19 cellular contexts compared by ENCODE assay signal in genomic region chr9:121057821-121058220, GRCh38. TPM values are rescaled to one million over a fixed set of nuclear protein-coding genes. Genes with fewer than 3 reads are reported as not detected.
DNase-seq lines count a peak whose midpoint lies in the region; ATAC-seq, FAIRE-seq and TF ChIP-seq lines count a peak whose summit lies in the region.
"Had no signal": no experiment of that assay in that cellular context is flagged by ENCODE, and none has a peak within 500 bp of the region (broad histone marks: within the 10 kb centered on the region; RNA-seq: fewer than 3 reads in every experiment).

No MANE protein-coding gene starts in this region.

- FAIRE-seq in H54 (lab: Jason Lieb, UNC) (peak; percentile 70), endothelial cell of umbilical vein (lab: Jason Lieb, UNC) (no peak)
- FAIRE-seq: A204.1, GM12892 had no signal

- no peaks in the 10 kb centered on the region for H3K36me3 ChIP-seq in A673 (ENCODE audit: insufficient read depth, low read length, poor library complexity, severe bottlenecking)
- no peaks in the 10 kb centered on the region for H3K36me3 ChIP-seq in endothelial cell of umbilical vein (ENCODE audit: control insufficient read depth in 2 of 2, extremely low read depth in 1 of 2, insufficient read depth in 2 of 2, low read length in 2 of 2)
- H3K36me3 ChIP-seq: BE2C, HAP-1 had no signal

- peak; percentile 26 for DNase-seq in A673 (ENCODE audit: low spot score)
- no peak for DNase-seq in H54 (ENCODE audit: insufficient read length, low spot score)
- DNase-seq in endothelial cell of umbilical vein (ENCODE audit: low read depth, low spot score): peak; percentile 52
- no peak for DNase-seq in putamen (ENCODE audit: low spot score)
- DNase-seq in NCI-H345 treated with DMSO at 0.1 percent for 48 hours (lab: John Stamatoyannopoulos, UW; ENCODE audit: unreplicated experiment): no peak
- DNase-seq: ACHN; AML-193; BE2C; CD4-positive, alpha-beta T cell; CD8-positive, alpha-beta memory T cell; DMS53; DMS79 treated with DMSO at 0.1 percent for 48 hours had no signal

- dilution Hi-C loops in endothelial cell of umbilical vein (cut with MboI; ENCODE audit: extremely low pct_ligation_motif_present, low sequenced_read_pairs): no loop called here

- CTCF ChIA-PET in A673 (lab: Charles Lee) (no interaction called here), endothelial cell of umbilical vein (lab: Charles Lee) (interaction anchor here (1.0 to 9.1 kb wide), 8 partner anchors 8 to 309 kb away, joined by 3 to 127 read pairs (median 17); partner anchors contain the start of gene C5)

- TF ChIP-seq POLR2A in H54 (IDR thresholded peaks at IDR 0.05; ENCODE audit: low read depth, low read length) (no peak), endothelial cell of umbilical vein (IDR thresholded peaks at IDR 0.05; ENCODE audit: low read depth, low read length) (no peak)

- BruUV-seq in A673 (replicated peaks; lab: Mats Ljungman, UMichigan) (no TSS peak), endothelial cell of umbilical vein (replicated peaks; lab: Mats Ljungman, UMichigan) (no TSS peak)

- ATAC-seq in GM21390 (IDR thresholded peaks at IDR 0.05; ENCODE audit: unreplicated experiment): no peak
- ATAC-seq: GM23338 had no signal

- H4K20me1 ChIP-seq in endothelial cell of umbilical vein (replicated peaks; ENCODE audit: control insufficient read depth, extremely low read depth, insufficient read depth, low read length): no peaks in the 10 kb centered on the region
- H4K20me1 ChIP-seq: BLaER1 treated with 17β-estradiol and CSF1 and Interleukin-3, amounts not matched to agents 10 nM and 100 nM had no signal

- peak overlapping the region; percentile 87 for H2AFZ ChIP-seq in endothelial cell of umbilical vein (ENCODE audit: low read depth, low read length)
- H2AFZ ChIP-seq: GM23338 had no signal

- intact Hi-C loops in A673 (cut with micrococcal nuclease; ENCODE audit: unreplicated experiment) (loop anchor here (2.0 to 5.0 kb wide), 2 partner anchors 71 to 301 kb away; no protein-coding TSS in a partner anchor), endothelial cell of umbilical vein (cut with micrococcal nuclease) (loop anchor here (5.0 kb wide), 1 partner anchor 436 kb away; no protein-coding TSS in a partner anchor)

- no peak overlapping the region for H3K27ac ChIP-seq in A673 (ENCODE audit: low read depth, low read length, poor library complexity, severe bottlenecking)
- no peak overlapping the region for H3K27ac ChIP-seq in endothelial cell of umbilical vein (ENCODE audit: insufficient read depth, low read depth, low read length)
- H3K27ac ChIP-seq: 22Rv1; BLaER1 treated with 17β-estradiol and CSF1 and Interleukin-3, amounts not matched to agents 10 nM and 100 nM had no signal

- H3K9ac ChIP-seq in endothelial cell of umbilical vein (replicated peaks; ENCODE audit: extremely low read depth, insufficient read depth, low read length): no peak overlapping the region
- H3K9ac ChIP-seq: BLaER1 treated with 17β-estradiol and CSF1 and Interleukin-3, amounts not matched to agents 10 nM and 100 nM had no signal

- no peaks in the 10 kb centered on the region for H3K9me1 ChIP-seq in endothelial cell of umbilical vein (replicated peaks; ENCODE audit: control insufficient read depth, extremely low read depth, insufficient read depth, low read length)

- peaks cover 5% of the 10 kb centered on the region for H3K4me1 ChIP-seq in A673 (ENCODE audit: insufficient read depth, low read length, poor library complexity, severe bottlenecking)
- peaks cover 27% of the 10 kb centered on the region for H3K4me1 ChIP-seq in endothelial cell of umbilical vein (ENCODE audit: control insufficient read depth, extremely low read depth, insufficient read depth, low read length)
- H3K4me1 ChIP-seq: BE2C; BLaER1 treated with 17β-estradiol and CSF1 and Interleukin-3, amounts not matched to agents 10 nM and 100 nM had no signal

- no peak for TF ChIP-seq CTCF in A673 (conservative IDR thresholded peaks at IDR 0.05; ENCODE audit: low read depth, low read length)
- no peak for TF ChIP-seq CTCF in endothelial cell of umbilical vein (IDR thresholded peaks at IDR 0.05; ENCODE audit: extremely low read depth in 1 of 2, insufficient read depth in 1 of 2, low read depth in 1 of 2, low read length in 2 of 2)

- H3K9me3 ChIP-seq in A673 (ENCODE audit: low read depth, low read length, poor library complexity, severe bottlenecking) (no peaks in the 10 kb centered on the region), endothelial cell of umbilical vein (replicated peaks; ENCODE audit: control insufficient read depth, insufficient read depth, low read length) (no peaks in the 10 kb centered on the region)
- H3K9me3 ChIP-seq: BE2C had no signal

- no peak overlapping the region for H3K4me3 ChIP-seq in A673 (ENCODE audit: low read depth, low read length, poor library complexity, severe bottlenecking)
- no peak overlapping the region for H3K4me3 ChIP-seq in endothelial cell of umbilical vein (replicated peaks in 1 of 3; ENCODE audit: insufficient read depth in 1 of 3, low read depth in 1 of 3, low read length in 3 of 3)
- H3K4me3 ChIP-seq: BLaER1 treated with 17β-estradiol and CSF1 and Interleukin-3, amounts not matched to agents 10 nM and 100 nM; GM23338; HAP-1 had no signal

- no peaks in the 10 kb centered on the region for H3K79me2 ChIP-seq in endothelial cell of umbilical vein (ENCODE audit: control insufficient read depth, insufficient read depth, low read length)

- peak overlapping the region; percentile 70 for H3K4me2 ChIP-seq in endothelial cell of umbilical vein (ENCODE audit: insufficient read depth, low read length)
- H3K4me2 ChIP-seq: BLaER1 treated with 17β-estradiol and CSF1 and Interleukin-3, amounts not matched to agents 10 nM and 100 nM; GM23338 had no signal

- POLR2A ChIA-PET in A673 (lab: Charles Lee; ENCODE audit: low non-redundant PET): no interaction called here
- POLR2A ChIA-PET in endothelial cell of umbilical vein (lab: Charles Lee): no interaction called here

- H3K27me3 ChIP-seq in A673 (replicated peaks; ENCODE audit: insufficient read depth, low read depth, low read length, poor library complexity): no peaks in the 10 kb centered on the region
- H3K27me3 ChIP-seq in endothelial cell of umbilical vein (ENCODE audit: control insufficient read depth in 2 of 2, insufficient read depth in 2 of 2, low read length in 2 of 2): no peaks in the 10 kb centered on the region
- H3K27me3 ChIP-seq: BE2C; BLaER1 treated with 17β-estradiol and CSF1 and Interleukin-3, amounts not matched to agents 10 nM and 100 nM had no signal

TF ChIP-seq in endothelial cell of umbilical vein, 7 proteins besides CTCF, POLR2A, EP300 and RAD21:
- TF ChIP-seq EZH2 (IDR thresholded peaks at IDR 0.05; ENCODE audit: borderline replicate concordance, low read depth, low read length, severe bottlenecking) (no peak), FOS (IDR thresholded peaks at IDR 0.05; ENCODE audit: borderline replicate concordance, insufficient read depth, low read length) (no peak), MYC (IDR thresholded peaks at IDR 0.05; ENCODE audit: low read depth, low read length) (no peak), GATA2 (IDR thresholded peaks at IDR 0.05; ENCODE audit: insufficient read depth, insufficient read length, low read depth, low read length) (no peak), JUN (IDR thresholded peaks at IDR 0.05; ENCODE audit: borderline replicate concordance, insufficient read depth, insufficient read length, low read depth) (no peak), MAX (IDR thresholded peaks at IDR 0.05; ENCODE audit: insufficient read depth, insufficient read length) (no peak), POLR2AphosphoS5 (IDR thresholded peaks at IDR 0.05; ENCODE audit: insufficient read depth, low read depth, low read length) (no peak)

RNA-seq across cellular contexts. Expression of gene C5, which starts 7.7 kb away (rescaled TPM):
- total RNA-seq in A673 (2021): 4.0 and 4.4 TPM in 2 replicates
- total RNA-seq in endothelial cell of umbilical vein: 1.6 and 1.8 TPM in 2 replicates
- polyA plus RNA-seq in endothelial cell of umbilical vein: 0.79 and 1.0 TPM in 2 replicates
- 0.44 and 0.69 TPM in 2 replicates for polyA plus RNA-seq in endothelial cell of umbilical vein (2011; cell fraction: cytosol; rRNA removed)
- polyA plus RNA-seq in endothelial cell of umbilical vein (2011; cell fraction: nucleus; rRNA removed): 4.2 and 4.8 TPM in 2 replicates
- polyA plus RNA-seq in endothelial cell of umbilical vein (2012): 1.4 and 2.3 TPM in 2 replicates
- 0.61 and 0.66 TPM in 2 replicates for polyA minus RNA-seq in endothelial cell of umbilical vein
- 1.0 TPM for polyA minus RNA-seq in endothelial cell of umbilical vein (2011; cell fraction: cytosol; rRNA and poly(A)+ RNA removed)
- polyA minus RNA-seq in endothelial cell of umbilical vein (2011; cell fraction: nucleus; rRNA and poly(A)+ RNA removed): 3.0 and 3.6 TPM in 2 replicates
- polyA plus RNA-seq: CD8-positive, alpha-beta memory T cell; GM23338 had no signal

RNA-seq across cellular contexts. Expression of gene CNTRL, which starts 16.9 kb away (rescaled TPM):
- 26.3 and 30.0 TPM in 2 replicates for total RNA-seq in A673 (2021)
- total RNA-seq in endothelial cell of umbilical vein: 21.8 and 22.0 TPM in 2 replicates
- polyA plus RNA-seq in endothelial cell of umbilical vein: 5.4 and 6.1 TPM in 2 replicates
- polyA plus RNA-seq in endothelial cell of umbilical vein (2011; cell fraction: cytosol; rRNA removed): 7.6 and 7.9 TPM in 2 replicates
- 25.3 and 32.7 TPM in 2 replicates for polyA plus RNA-seq in endothelial cell of umbilical vein (2011; cell fraction: nucleus; rRNA removed)
- 10.2 and 12.3 TPM in 2 replicates for polyA plus RNA-seq in endothelial cell of umbilical vein (2012)
- polyA minus RNA-seq in endothelial cell of umbilical vein: 14.7 and 15.1 TPM in 2 replicates
- 5.2 TPM for polyA minus RNA-seq in endothelial cell of umbilical vein (2011; cell fraction: cytosol; rRNA and poly(A)+ RNA removed)
- 19.7 and 24.5 TPM in 2 replicates for polyA minus RNA-seq in endothelial cell of umbilical vein (2011; cell fraction: nucleus; rRNA and poly(A)+ RNA removed)

Comparison
In these comparisons a context has a peak if more than half of its experiments do, and no peak if none do; other contexts are left out.
1. DNase-seq: peak in A673 (single experiment) and endothelial cell of umbilical vein (single experiment); none in H54 (single experiment), putamen (single experiment) and NCI-H345 treated with DMSO at 0.1 percent for 48 hours (single experiment).